ENCODE assay signal across 9 cellular contexts in the genomic region with DNA sequence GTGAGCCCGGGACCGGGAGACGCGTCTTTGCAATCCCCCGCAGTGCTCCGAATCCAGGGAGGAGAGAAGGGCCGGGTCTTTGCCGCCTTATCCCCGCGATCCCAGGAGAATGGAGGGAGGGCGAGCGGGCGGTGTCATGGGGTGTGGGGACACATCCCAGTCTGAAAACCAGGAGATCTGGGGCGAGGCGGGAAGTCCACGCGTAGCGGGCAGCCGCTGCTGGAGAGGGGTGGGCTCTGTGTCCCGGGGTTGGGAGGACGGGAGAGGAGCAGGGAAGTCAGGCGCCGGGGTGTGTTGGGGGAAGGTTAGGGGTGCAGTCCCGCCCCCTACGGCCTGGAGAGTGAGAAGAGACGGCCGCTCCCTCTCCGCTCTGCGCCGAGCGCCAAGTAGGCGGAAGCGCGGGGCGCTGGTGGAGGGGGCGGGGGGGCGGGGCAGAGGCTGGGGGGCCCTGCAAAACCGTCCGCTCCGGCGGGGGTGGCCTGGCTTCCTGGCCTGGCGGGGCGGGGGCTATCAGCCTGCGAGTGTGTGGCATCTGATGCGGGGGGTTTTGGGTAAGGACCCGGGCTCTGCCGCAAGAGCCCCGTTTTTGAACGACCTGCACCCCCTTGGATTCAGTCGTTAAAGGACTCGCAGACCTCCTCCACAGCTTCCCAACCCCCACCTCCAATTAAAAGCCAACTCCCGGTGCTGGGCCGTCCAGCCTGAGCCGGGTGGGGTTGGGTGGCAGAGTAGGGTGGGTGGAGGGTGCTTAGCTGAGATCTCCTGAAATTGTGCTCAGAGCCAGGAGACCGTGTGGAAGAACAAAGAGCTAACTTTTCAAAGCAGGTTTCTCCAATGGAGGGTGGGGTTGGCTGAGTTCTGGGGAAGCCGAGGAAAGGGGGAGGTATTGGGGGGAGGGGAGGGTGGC. TPM values are rescaled to one million over a fixed set of nuclear protein-coding genes. Genes with fewer than 3 reads are reported as not detected.
DNase-seq lines count a peak whose midpoint lies in the region; ATAC-seq, FAIRE-seq and TF ChIP-seq lines count a peak whose summit lies in the region.
"Had no signal": no experiment of that assay in that cellular context is flagged by ENCODE, and none has a peak within 500 bp of the region (broad histone marks: within the 10 kb centered on the region; RNA-seq: fewer than 3 reads in every experiment).

No MANE protein-coding gene starts in this region.

- peaks cover 12% of the 10 kb centered on the region for H3K27me3 ChIP-seq in neural progenitor cell
- H3K27me3 ChIP-seq in thymus (ENCODE audit: control insufficient read depth, insufficient read depth): no peaks in the 10 kb centered on the region

- peaks cover 23% of the 10 kb centered on the region for H4K20me1 ChIP-seq in neural progenitor cell (ENCODE audit: low read depth)

- H3K36me3 Mint-ChIP-seq in Calu3 (ENCODE audit: insufficient read depth, unreplicated experiment) (peaks cover 96% of the 10 kb centered on the region), neural progenitor cell (peaks cover 5% of the 10 kb centered on the region)

- TF ChIP-seq CTCF in Calu3 (IDR thresholded peaks at IDR 0.05; ENCODE audit: unreplicated experiment) (no peak), fibroblast of pulmonary artery (IDR thresholded peaks at IDR 0.05; ENCODE audit: low read length, missing control alignments) (no peak), neural progenitor cell (IDR thresholded peaks at IDR 0.05) (peak; percentile 8)

- H3K27me3 Mint-ChIP-seq in Calu3 (ENCODE audit: unreplicated experiment) (no peaks in the 10 kb centered on the region), neural progenitor cell (ENCODE audit: insufficient read depth, low read depth) (peaks cover 33% of the 10 kb centered on the region)

- H3K9me3 ChIP-seq in neural progenitor cell (ENCODE audit: low read depth) (no peaks in the 10 kb centered on the region), thymus (ENCODE audit: control insufficient read depth) (no peaks in the 10 kb centered on the region)

- H3K4me1 ChIP-seq in neural progenitor cell: peaks cover 9% of the 10 kb centered on the region
- peaks cover 33% of the 10 kb centered on the region for H3K4me1 ChIP-seq in thymus (ENCODE audit: control insufficient read depth, insufficient read depth, low read length)

- under 1% methylated on average over 56 of the region's 56 CpGs for WGBS in thymus

- FAIRE-seq in RCC 7860 (lab: Jason Lieb, UNC): no peak
- FAIRE-seq: colon had no signal

- DNase-seq in Calu3 (peak; percentile 91), RCC 7860 (ENCODE audit: low spot score) (peak; percentile 23), fibroblast of pulmonary artery (ENCODE audit: low read depth) (no peak), neural progenitor cell (ENCODE audit: low spot score) (peak; percentile 76)
- DNase-seq in activated T-helper 9 cell treated with anti-CD3 and anti-CD28 coated beads, Interleukin-2, amount 50 U/mL, for 16 hours (ENCODE audit: low read depth): peak; percentile 49

- H3K4me3 Mint-ChIP-seq in Calu3 (ENCODE audit: low read depth, unreplicated experiment) (peak overlapping the region; percentile 95), neural progenitor cell (peak overlapping the region; percentile 97)

- peak overlapping the region; percentile 65 for H2AFZ ChIP-seq in neural progenitor cell (replicated peaks)

- H3K27ac Mint-ChIP-seq in Calu3 (ENCODE audit: unreplicated experiment) (peak overlapping the region; percentile 97), neural progenitor cell (peak overlapping the region; percentile 87)

- ATAC-seq in HG02840 (IDR thresholded peaks at IDR 0.05; ENCODE audit: low FRiP score, unreplicated experiment): peak; percentile 9
- no peak for ATAC-seq in HG02571 (IDR thresholded peaks at IDR 0.05; ENCODE audit: unreplicated experiment)

- CTCF ChIA-PET in Calu3 (lab: Charles Lee): interaction anchor here (0.6 to 5.2 kb wide), 32 partner anchors 11 to 684 kb away, joined by 3 to 53 read pairs (median 4); a partner anchor contains a TSS

- no peaks in the 10 kb centered on the region for H3K9me3 Mint-ChIP-seq in Calu3 (ENCODE audit: low read depth, unreplicated experiment)
- peaks cover 10% of the 10 kb centered on the region for H3K9me3 Mint-ChIP-seq in neural progenitor cell

- peaks cover 24% of the 10 kb centered on the region for H3F3A ChIP-seq in neural progenitor cell (ENCODE audit: low read depth)

- no peaks in the 10 kb centered on the region for H3K36me3 ChIP-seq in neural progenitor cell
- peaks cover 12% of the 10 kb centered on the region for H3K36me3 ChIP-seq in thymus (ENCODE audit: control insufficient read depth, insufficient read depth)

- peak overlapping the region; percentile 67 for H3K27ac ChIP-seq in neural progenitor cell
- H3K27ac ChIP-seq in thymus (ENCODE audit: low read depth): peak overlapping the region; percentile 99

- H3K4me2 ChIP-seq in neural progenitor cell: peak overlapping the region; percentile 87

- H3K4me1 Mint-ChIP-seq in Calu3 (ENCODE audit: low read depth, unreplicated experiment): peaks cover 67% of the 10 kb centered on the region
- H3K4me1 Mint-ChIP-seq in neural progenitor cell: peaks cover 53% of the 10 kb centered on the region

- H3K9ac ChIP-seq in neural progenitor cell: peak overlapping the region; percentile 76

- no TSS peak for BruUV-seq in Calu3 (replicated peaks; lab: Mats Ljungman, UMichigan)

- intact Hi-C loops in Calu3 (cut with micrococcal nuclease; ENCODE audit: unreplicated experiment): no loop called here

- H3K4me3 ChIP-seq in fibroblast of pulmonary artery (replicated peaks; ENCODE audit: low read depth, low read length) (peak overlapping the region; percentile 98), neural progenitor cell (peak overlapping the region; percentile 93), thymus (ENCODE audit: low read length) (peak overlapping the region; percentile 97)

- H3K79me2 ChIP-seq in neural progenitor cell (ENCODE audit: low read depth): peaks cover 53% of the 10 kb centered on the region

RNA-seq across cellular contexts. Expression of a gene that starts 0.7 kb away (rescaled TPM):
- total RNA-seq in Calu3 (2022) (479 and 558 TPM in 2 replicates), neural progenitor cell (ENCODE audit: low replicate concordance) (45.2 and 85.1 TPM in 2 replicates)
- polyA plus RNA-seq in thymus: 72.5 TPM

RNA-seq across cellular contexts. Expression of a gene that starts 17.0 kb away (rescaled TPM):
- 3,443 and 3,829 TPM in 2 replicates for total RNA-seq in Calu3 (2022)
- total RNA-seq in neural progenitor cell (ENCODE audit: low replicate concordance): 1,779 and 3,404 TPM in 2 replicates
- polyA plus RNA-seq in thymus: 4,550 TPM

RNA-seq across cellular contexts. Expression of a gene that starts 45.4 kb away (rescaled TPM):
- 77.8 and 78.9 TPM in 2 replicates for total RNA-seq in Calu3 (2022)
- total RNA-seq in neural progenitor cell (ENCODE audit: low replicate concordance): 15.2 and 19.2 TPM in 2 replicates
- 36.2 TPM for polyA plus RNA-seq in thymus
